Comparison of ENCODE assay signal across 1 cellular context in genomic region chr12:122079038-122079531, GRCh38.
TF ChIP-seq lines count a peak whose summit lies in the region.

No MANE protein-coding gene starts in this region.

TF ChIP-seq in HEK293, 187 proteins besides CTCF, POLR2A, EP300 and RAD21 (continued from another document):
- TF ChIP-seq ZNF121 (tag by site-specific recombination; IDR thresholded peaks at IDR 0.05) (no peak), ZNF2 (tag by site-specific recombination; IDR thresholded peaks at IDR 0.05) (0 out of 2 replicates have a peak, but pooled peaks have one; percentile 28), REST (tag by site-specific recombination; IDR thresholded peaks at IDR 0.05) (no peak), OVOL3 (tag by site-specific recombination; IDR thresholded peaks at IDR 0.05) (no peak), ZFP3 (tag by site-specific recombination; IDR thresholded peaks at IDR 0.05; ENCODE audit: low read depth) (no peak), ZBTB10 (tag by site-specific recombination; IDR thresholded peaks at IDR 0.05) (peak; percentile 23; the same call in 1 of the 2 replicates), ZXDB (tag by site-specific recombination; IDR thresholded peaks at IDR 0.05) (peak; percentile 42; the same call in 1 of the 2 replicates)
